1 cellular context compared by ENCODE assay signal in genomic region chr16:67864594-67864993, GRCh38.
TF ChIP-seq lines count a peak whose summit lies in the region.

No MANE protein-coding gene starts in this region.

TF ChIP-seq in HCT116, 20 proteins besides CTCF, POLR2A, EP300 and RAD21:
- TF ChIP-seq ZBTB33 (IDR thresholded peaks at IDR 0.05; ENCODE audit: extremely low read depth, insufficient replicate concordance, low read length) (no peak), EGR1 (IDR thresholded peaks at IDR 0.05; ENCODE audit: low read depth) (no peak), EZH2phosphoT487 (IDR thresholded peaks at IDR 0.05; ENCODE audit: borderline replicate concordance) (no peak), MAX (IDR thresholded peaks at IDR 0.05) (no peak), JUND (IDR thresholded peaks at IDR 0.05) (no peak), SRF (IDR thresholded peaks at IDR 0.05; ENCODE audit: low read depth) (no peak), ZNF274 (IDR thresholded peaks at IDR 0.05; ENCODE audit: low read depth, low read length) (no peak), REST (IDR thresholded peaks at IDR 0.05; ENCODE audit: low read depth) (no peak), EZH2 (IDR thresholded peaks at IDR 0.05) (no peak), ATF3 (IDR thresholded peaks at IDR 0.05) (no peak), FOSL1 (IDR thresholded peaks at IDR 0.05; ENCODE audit: low read depth) (no peak), YY1 (IDR thresholded peaks at IDR 0.05; ENCODE audit: extremely low read depth, insufficient replicate concordance, low read depth, low read length) (no peak), SIN3A (IDR thresholded peaks at IDR 0.05; ENCODE audit: low read depth) (no peak), SP1 (IDR thresholded peaks at IDR 0.05; ENCODE audit: low read depth) (no peak), TCF7L2 (IDR thresholded peaks at IDR 0.05; ENCODE audit: borderline replicate concordance, extremely low read depth, insufficient read depth, insufficient read length) (no peak), ZFX (IDR thresholded peaks at IDR 0.05) (no peak)
